ENCODE assay signal across 4 cellular contexts in genomic region chr7:99237876-99238275, GRCh38. TPM values are rescaled to one million over a fixed set of nuclear protein-coding genes. Genes with fewer than 3 reads are reported as not detected.
"Had no signal": no experiment of that assay in that cellular context is flagged by ENCODE, and none has a peak within 500 bp of the region (broad histone marks: within the 10 kb centered on the region; RNA-seq: fewer than 3 reads in every experiment).

No MANE protein-coding gene starts in this region.

RNA-seq across cellular contexts. Expression of gene KPNA7, which starts 30.0 kb away (rescaled TPM):
- total RNA-seq: LHCN-M2, M059J, MCF 10A had no signal

RNA-seq across cellular contexts. Expression of gene MYH16, which starts 34.8 kb away (rescaled TPM):
- total RNA-seq: LHCN-M2, NCI-H460 had no signal
